In genomic region chr17:3665834-3666233, GRCh38 we compare ENCODE assay signal across 10 cellular contexts. TPM values are rescaled to one million over a fixed set of nuclear protein-coding genes. Genes with fewer than 3 reads are reported as not detected.
DNase-seq lines count a peak whose midpoint lies in the region; ATAC-seq and TF ChIP-seq lines count a peak whose summit lies in the region.
"Had no signal": no experiment of that assay in that cellular context is flagged by ENCODE, and none has a peak within 500 bp of the region (broad histone marks: within the 10 kb centered on the region; RNA-seq: fewer than 3 reads in every experiment).

No MANE protein-coding gene starts in this region.

- H3K79me2 ChIP-seq in SK-N-SH (ENCODE audit: insufficient read depth), result peaks cover 58% of the 10 kb centered on the region

- no peak for TF ChIP-seq RAD21 in SK-N-SH (IDR thresholded peaks at IDR 0.05; ENCODE audit: low read length)

- peaks cover 17% of the 10 kb centered on the region for H3K4me1 Mint-ChIP-seq in central memory CD8-positive, alpha-beta T cell

- POLR2A ChIA-PET in SK-N-SH (lab: Yijun Ruan, JAX), result no interaction called here

- H3K27ac ChIP-seq in SK-N-SH (ENCODE audit: low read depth in 2 of 2, low read length in 1 of 2) (no peak overlapping the region; a peak in 1 of 4 replicates), substantia nigra (ENCODE audit: low read depth, low read length, poor library complexity, severe bottlenecking) (peak overlapping the region; percentile 56)

- no peaks in the 10 kb centered on the region for H3K9me3 Mint-ChIP-seq in central memory CD8-positive, alpha-beta T cell

- H4K20me1 ChIP-seq in SK-N-SH (ENCODE audit: insufficient read depth), result peaks cover 39% of the 10 kb centered on the region

- H3K9ac ChIP-seq in SK-N-SH, result no peak overlapping the region

- H2AFZ ChIP-seq in SK-N-SH (ENCODE audit: low read depth), result no peak overlapping the region

- no peak overlapping the region for H3K4me3 ChIP-seq in SK-N-SH (ENCODE audit: low read depth in 2 of 2, low read length in 1 of 2)

- H3K36me3 ChIP-seq in SK-N-SH (replicated peaks in 1 of 2; ENCODE audit: control insufficient read depth in 1 of 2, insufficient read depth in 2 of 2, low read length in 1 of 2), result peaks cover 23 to 27% of the 10 kb centered on the region in 2 experiments

- no peak for DNase-seq in SK-N-SH
- no peak for DNase-seq in central memory CD8-positive, alpha-beta T cell (ENCODE audit: low spot score in 2 of 2)
- peak; percentile 82 for DNase-seq in medulla oblongata (ENCODE audit: extremely low spot score)
- peak in 43 of 49 donors; percentile 12 to 73 (median 46) for DNase-seq in substantia nigra (lab: John Stamatoyannopoulos, UW)
- no peak for DNase-seq in HPDE6-E6E7 (ENCODE audit: extremely low spot score)
- DNase-seq in hepatic stellate cell (ENCODE audit: low spot score), result no peak
- DNase-seq in NCI-H748 (lab: John Stamatoyannopoulos, UW; ENCODE audit: unreplicated experiment), result no peak
- DNase-seq: dermis blood vessel endothelial cell, occipital lobe had no signal

- CTCF ChIA-PET in SK-N-SH (lab: Yijun Ruan, JAX), result interaction anchor here (1.2 to 3.0 kb wide), 2 partner anchors 8 to 18 kb away, joined by 3 to 14 read pairs; no protein-coding TSS in a partner anchor

- peaks cover 0 to 20% of the 10 kb centered on the region in 2 experiments; a peak in 1 of 4 replicates for H3K4me1 ChIP-seq in SK-N-SH (ENCODE audit: control insufficient read depth in 1 of 2, insufficient read depth in 2 of 2, low read depth in 1 of 2, low read length in 1 of 2)

- H3K27me3 ChIP-seq in SK-N-SH (ENCODE audit: insufficient read depth), result no peaks in the 10 kb centered on the region

- H3K4me3 Mint-ChIP-seq in central memory CD8-positive, alpha-beta T cell, result peak overlapping the region; percentile 95

- 90% methylated on average over 5 of the region's 5 CpGs for WGBS in SK-N-SH (ENCODE audit: low lambda C conversion rate)

- H3K9me2 ChIP-seq in SK-N-SH, result no peaks in the 10 kb centered on the region

- peaks cover 22% of the 10 kb centered on the region for H3F3A ChIP-seq in SK-N-SH (replicated peaks; ENCODE audit: insufficient read depth)

- TF ChIP-seq CTCF in SK-N-SH (IDR thresholded peaks at IDR 0.05), result no peak

- no peaks in the 10 kb centered on the region for H3K27me3 Mint-ChIP-seq in central memory CD8-positive, alpha-beta T cell

- peak overlapping the region; percentile 100; the same call in 1 of the 2 replicates for H3K4me2 ChIP-seq in SK-N-SH

- TF ChIP-seq EP300 in SK-N-SH (IDR thresholded peaks at IDR 0.05; ENCODE audit: borderline replicate concordance in 1 of 2, low read depth in 1 of 2, low read length in 1 of 2), result no peak

- H3K36me3 Mint-ChIP-seq in central memory CD8-positive, alpha-beta T cell (ENCODE audit: insufficient read depth), result peaks cover 15% of the 10 kb centered on the region

- ATAC-seq in SK-N-SH treated with all-trans-retinoic acid at 6 μM for 48 hours, result no peak
- ATAC-seq in central memory CD8-positive, alpha-beta T cell (replicated peaks; ENCODE audit: extremely low read depth, poor library complexity, severe bottlenecking), result no peak

- no peaks in the 10 kb centered on the region for H3K9me3 ChIP-seq in SK-N-SH

- H3K27ac Mint-ChIP-seq in central memory CD8-positive, alpha-beta T cell (ENCODE audit: low read depth), result peak overlapping the region; percentile 75

TF ChIP-seq in SK-N-SH, 30 proteins besides CTCF, POLR2A, EP300 and RAD21 (continues in another document):
- no peak for TF ChIP-seq MEF2A (IDR thresholded peaks at IDR 0.05; ENCODE audit: borderline replicate concordance, low read depth)
- TF ChIP-seq MXI1 (IDR thresholded peaks at IDR 0.05; ENCODE audit: low read depth, low read length), result no peak
- no peak for TF ChIP-seq TEAD4 (IDR thresholded peaks at IDR 0.05; ENCODE audit: borderline replicate concordance, insufficient read depth)
- TF ChIP-seq POLR2AphosphoS5 (IDR thresholded peaks at IDR 0.05; ENCODE audit: low read depth, low read length), result no peak
- no peak for TF ChIP-seq RCOR1 (IDR thresholded peaks at IDR 0.05; ENCODE audit: low read length)
- no peak for TF ChIP-seq USF1 (IDR thresholded peaks at IDR 0.05; ENCODE audit: borderline replicate concordance, low read depth)
- TF ChIP-seq, protein P1, sequence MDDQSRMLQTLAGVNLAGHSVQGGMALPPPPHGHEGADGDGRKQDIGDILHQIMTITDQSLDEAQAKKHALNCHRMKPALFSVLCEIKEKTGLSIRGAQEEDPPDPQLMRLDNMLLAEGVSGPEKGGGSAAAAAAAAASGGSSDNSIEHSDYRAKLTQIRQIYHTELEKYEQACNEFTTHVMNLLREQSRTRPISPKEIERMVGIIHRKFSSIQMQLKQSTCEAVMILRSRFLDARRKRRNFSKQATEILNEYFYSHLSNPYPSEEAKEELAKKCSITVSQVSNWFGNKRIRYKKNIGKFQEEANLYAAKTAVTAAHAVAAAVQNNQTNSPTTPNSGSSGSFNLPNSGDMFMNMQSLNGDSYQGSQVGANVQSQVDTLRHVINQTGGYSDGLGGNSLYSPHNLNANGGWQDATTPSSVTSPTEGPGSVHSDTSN (IDR thresholded peaks at IDR 0.05), result no peak

TF ChIP-seq in SK-N-SH treated with all-trans-retinoic acid at 6 μM for 48 hours, 23 proteins besides CTCF, POLR2A, EP300 and RAD21:
- TF ChIP-seq ARNTL (CRISPR knock-in tag; IDR thresholded peaks at IDR 0.05; ENCODE audit: borderline replicate concordance, low read depth), result no peak
- no peak for TF ChIP-seq ZFP30 (CRISPR knock-in tag; IDR thresholded peaks at IDR 0.05)
- no peak for TF ChIP-seq SNAI2 (CRISPR knock-in tag; IDR thresholded peaks at IDR 0.05)

RNA-seq across cellular contexts. Expression of gene TAX1BP3, which starts 2.5 kb away (rescaled TPM):
- polyA plus RNA-seq in SK-N-SH (2012; rRNA removed), result 165 and 192 TPM in 2 replicates
- polyA plus RNA-seq in SK-N-SH (2012; cell fraction: cytosol; rRNA removed), result 129 and 173 TPM in 2 replicates
- polyA plus RNA-seq in SK-N-SH (2012; cell fraction: nucleus; rRNA removed), result 92.2 and 93.2 TPM in 2 replicates

RNA-seq across cellular contexts. Expression of gene EMC6, which starts 2.8 kb away (rescaled TPM):
- 56.6 and 64.4 TPM in 2 replicates for polyA plus RNA-seq in SK-N-SH (2012; rRNA removed)
- 37.8 and 55.1 TPM in 2 replicates for polyA plus RNA-seq in SK-N-SH (2012; cell fraction: cytosol; rRNA removed)
- polyA plus RNA-seq in SK-N-SH (2012; cell fraction: nucleus; rRNA removed), result 20.0 and 20.1 TPM in 2 replicates

RNA-seq across cellular contexts. Expression of gene CTNS, which starts 29.3 kb away (rescaled TPM):
- 6.7 and 8.2 TPM in 2 replicates for polyA plus RNA-seq in SK-N-SH (2012; rRNA removed)
- 5.1 and 5.8 TPM in 2 replicates for polyA plus RNA-seq in SK-N-SH (2012; cell fraction: cytosol; rRNA removed)
- polyA plus RNA-seq in SK-N-SH (2012; cell fraction: nucleus; rRNA removed), result 14.5 and 17.2 TPM in 2 replicates

RNA-seq across cellular contexts. Expression of gene SHPK, which starts 29.8 kb away (rescaled TPM):
- polyA plus RNA-seq in SK-N-SH (2012; rRNA removed), result 9.0 and 9.7 TPM in 2 replicates
- polyA plus RNA-seq in SK-N-SH (2012; cell fraction: cytosol; rRNA removed), result 4.5 and 6.7 TPM in 2 replicates
- 12.3 and 16.1 TPM in 2 replicates for polyA plus RNA-seq in SK-N-SH (2012; cell fraction: nucleus; rRNA removed)

RNA-seq across cellular contexts. Expression of gene P2RX5, which starts 30.1 kb away (rescaled TPM):
- polyA plus RNA-seq in SK-N-SH (2012; rRNA removed), result 0.71 and 0.97 TPM in 2 replicates
- 0.62 and 0.94 TPM in 2 replicates for polyA plus RNA-seq in SK-N-SH (2012; cell fraction: cytosol; rRNA removed)
- 2.0 and 2.2 TPM in 2 replicates for polyA plus RNA-seq in SK-N-SH (2012; cell fraction: nucleus; rRNA removed)

Comparison
In these comparisons a context has a peak if more than half of its experiments do, and no peak if none do; other contexts are left out.
1. DNase-seq: peak in medulla oblongata (single experiment) and substantia nigra (43 of 49); none in SK-N-SH (single experiment), central memory CD8-positive, alpha-beta T cell (0 of 2), HPDE6-E6E7 (single experiment), hepatic stellate cell (single experiment) and NCI-H748 (single experiment).